In the genomic region with DNA sequence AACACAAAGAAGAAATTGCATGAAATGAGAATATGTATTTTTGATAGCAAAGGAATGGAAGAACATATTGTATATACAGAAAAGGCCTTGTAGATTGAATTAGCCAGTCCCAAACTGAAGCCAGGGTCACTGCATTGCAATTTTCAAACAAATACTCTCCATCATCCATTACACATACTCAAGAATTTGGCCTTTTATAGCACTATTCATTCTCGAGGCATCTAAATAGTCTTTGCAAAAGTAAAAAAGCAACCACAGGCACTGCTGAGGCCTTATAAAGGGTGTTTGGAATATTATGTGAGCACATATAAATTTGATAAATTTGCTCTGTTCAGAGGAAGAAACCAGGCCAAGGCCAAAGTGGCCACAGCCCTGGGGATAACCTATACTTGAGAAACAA, we compare ENCODE assay signal across 21 cellular contexts.
DNase-seq lines count a peak whose midpoint lies in the region; ATAC-seq and TF ChIP-seq lines count a peak whose summit lies in the region.
"Had no signal": no experiment of that assay in that cellular context is flagged by ENCODE, and none has a peak within 500 bp of the region (broad histone marks: within the 10 kb centered on the region; RNA-seq: fewer than 3 reads in every experiment).

No MANE protein-coding gene starts in this region.

- DNase-seq in AG08396 (ENCODE audit: low spot score) (peak; percentile 19), EH (ENCODE audit: low read depth) (peak; percentile 81), foreskin fibroblast (peak; percentile 45 to 68), NCI-H524 treated with DMSO at 0.1 percent for 48 hours (lab: John Stamatoyannopoulos, UW) (no peak)
- no peak for DNase-seq in activated T-helper 2 cell treated with anti-CD3 and anti-CD28 coated beads, Interferon-gamma antibody, Interleukin-2, Interleukin-4, amounts not matched to agents 10 μg/mL and 5 μg/mL and 100 μg/mL, durations not matched to agents 14 hours and 24 hours and 36 hours (ENCODE audit: low spot score)
- DNase-seq: activated CD4-positive, alpha-beta T cell treated with anti-CD3 and anti-CD28 coated beads, Interleukin-2, amount 50 U/mL, for 4 hours; activated T-cell treated with anti-CD3 and anti-CD28 coated beads, Interleukin-2, amount 50 U/mL, for 1 hour; endodermal cell; head of caudate nucleus; KBM-7; left cardiac atrium; mesenchymal stem cell; NCI-H1436 treated with DMSO at 0.1 percent for 48 hours; NCI-H510A; testis; WERI-Rb-1 had no signal

- H3K9me3 Mint-ChIP-seq in activated T-helper 2 cell treated with anti-CD3 and anti-CD28 coated beads, Interferon-gamma antibody, Interleukin-2, Interleukin-4, amounts not matched to agents 10 μg/mL and 5 μg/mL and 100 μg/mL, durations not matched to agents 14 hours and 24 hours and 36 hours, result peaks cover 5% of the 10 kb centered on the region

- H3K36me3 Mint-ChIP-seq in activated T-helper 2 cell treated with anti-CD3 and anti-CD28 coated beads, Interferon-gamma antibody, Interleukin-2, Interleukin-4, amounts not matched to agents 10 μg/mL and 5 μg/mL and 100 μg/mL, durations not matched to agents 14 hours and 24 hours and 36 hours (ENCODE audit: low read depth), result peaks cover 92% of the 10 kb centered on the region

- intact Hi-C loops in activated T-helper 2 cell treated with anti-CD3 and anti-CD28 coated beads, Interferon-gamma antibody, Interleukin-2, Interleukin-4, amounts not matched to agents 10 μg/mL and 5 μg/mL and 100 μg/mL, durations not matched to agents 14 hours and 24 hours and 36 hours (cut with micrococcal nuclease), result loop anchor here (1.0 to 10.0 kb wide), 2 partner anchors 14 to 511 kb away; no protein-coding TSS in a partner anchor

- no peak overlapping the region for H3K4me3 ChIP-seq in foreskin fibroblast (ENCODE audit: low read depth in 1 of 2, low read length in 2 of 2)
- H3K4me3 ChIP-seq: BLaER1 treated with 17β-estradiol and CSF1 and Interleukin-3, amounts not matched to agents 10 nM and 100 nM; coronary artery; HAP-1; testis had no signal

- no peaks in the 10 kb centered on the region for H3K27me3 Mint-ChIP-seq in activated T-helper 2 cell treated with anti-CD3 and anti-CD28 coated beads, Interferon-gamma antibody, Interleukin-2, Interleukin-4, amounts not matched to agents 10 μg/mL and 5 μg/mL and 100 μg/mL, durations not matched to agents 14 hours and 24 hours and 36 hours (ENCODE audit: low read depth)

- H3K27ac Mint-ChIP-seq in activated T-helper 2 cell treated with anti-CD3 and anti-CD28 coated beads, Interferon-gamma antibody, Interleukin-2, Interleukin-4, amounts not matched to agents 10 μg/mL and 5 μg/mL and 100 μg/mL, durations not matched to agents 14 hours and 24 hours and 36 hours, result peak overlapping the region; percentile 92
- H3K27ac Mint-ChIP-seq: endodermal cell had no signal

- peaks cover 46% of the 10 kb centered on the region for H3K4me1 Mint-ChIP-seq in activated T-helper 2 cell treated with anti-CD3 and anti-CD28 coated beads, Interferon-gamma antibody, Interleukin-2, Interleukin-4, amounts not matched to agents 10 μg/mL and 5 μg/mL and 100 μg/mL, durations not matched to agents 14 hours and 24 hours and 36 hours (ENCODE audit: low read depth)
- H3K4me1 Mint-ChIP-seq: endodermal cell had no signal

- ATAC-seq in GM18870 (IDR thresholded peaks at IDR 0.05; ENCODE audit: unreplicated experiment) (no peak), HG02798 (IDR thresholded peaks at IDR 0.05; ENCODE audit: poor library complexity, unreplicated experiment) (no peak)
- ATAC-seq: left cardiac atrium had no signal

- H3K4me3 Mint-ChIP-seq in activated T-helper 2 cell treated with anti-CD3 and anti-CD28 coated beads, Interferon-gamma antibody, Interleukin-2, Interleukin-4, amounts not matched to agents 10 μg/mL and 5 μg/mL and 100 μg/mL, durations not matched to agents 14 hours and 24 hours and 36 hours (ENCODE audit: low read depth), result peak overlapping the region; percentile 26
- H3K4me3 Mint-ChIP-seq: endodermal cell had no signal

- TF ChIP-seq CTCF in foreskin fibroblast (IDR thresholded peaks at IDR 0.05; ENCODE audit: low read depth, low read length), result no peak

Comparison
In these comparisons a context has a peak if more than half of its experiments do, and no peak if none do; other contexts are left out.
1. DNase-seq: peak in AG08396 (single experiment), EH (single experiment) and foreskin fibroblast (2 of 2); none in activated T-helper 2 cell treated with anti-CD3 and anti-CD28 coated beads, Interferon-gamma antibody, Interleukin-2, Interleukin-4, amounts not matched to agents 10 μg/mL and 5 μg/mL and 100 μg/mL, durations not matched to agents 14 hours and 24 hours and 36 hours (single experiment) and NCI-H524 treated with DMSO at 0.1 percent for 48 hours (single experiment).